In genomic region chr10:24242562-24242961, GRCh38 we compare ENCODE assay signal across 22 cellular contexts. TPM values are rescaled to one million over a fixed set of nuclear protein-coding genes. Genes with fewer than 3 reads are reported as not detected.
"Had no signal": no experiment of that assay in that cellular context is flagged by ENCODE, and none has a peak within 500 bp of the region (broad histone marks: within the 10 kb centered on the region; RNA-seq: fewer than 3 reads in every experiment).

No MANE protein-coding gene starts in this region.

- DNase-seq: activated CD4-positive, alpha-beta memory T cell treated with anti-CD3 and anti-CD28 coated beads, Interleukin-2, amount 10 ng/mL, durations not matched to agents 7 days and 5 days; activated CD4-positive, alpha-beta T cell treated with anti-CD3 and anti-CD28 coated beads, Interleukin-2, amount 10 ng/mL, durations not matched to agents 24 days and 14 days; activated gamma-delta T cell treated with Interleukin-2 at 50 U/mL for 16 hours; cortex of kidney; erythroblast; foreskin melanocyte; glutamatergic neuron; immature natural killer cell; kidney glomerular epithelial cell; left lung; naive thymus-derived CD8-positive, alpha-beta T cell; spleen; stimulated activated CD4-positive, alpha-beta T cell treated with anti-CD3 and anti-CD28 coated beads, Interleukin-4, amount 100 ng/mL, for 1 hour; stimulated activated naive CD4-positive, alpha-beta T cell; T-helper 17 cell; testis; upper lobe of left lung had no signal

- H3K36me3 Mint-ChIP-seq: activated naive CD4-positive, alpha-beta T cell treated with anti-CD3 and anti-CD28 coated beads, Interleukin-2, amount 50 U/mL, for 24 hours; immature natural killer cell; naive thymus-derived CD8-positive, alpha-beta T cell had no signal

- ATAC-seq: left lung; naive thymus-derived CD8-positive, alpha-beta T cell; T-helper 17 cell had no signal

- H3K4me1 ChIP-seq: prostate gland, spleen had no signal

- H3K27me3 ChIP-seq: ascending aorta, hepatocyte, left lung, testis, upper lobe of left lung had no signal

- H3K27ac ChIP-seq: hepatocyte, left lung, spleen had no signal

- H3K4me3 Mint-ChIP-seq: activated CD4-positive, alpha-beta memory T cell treated with anti-CD3 and anti-CD28 coated beads, Interleukin-2, amount 10 ng/mL, durations not matched to agents 7 days and 5 days; activated CD4-positive, alpha-beta T cell treated with anti-CD3 and anti-CD28 coated beads, Interleukin-2, amount 10 ng/mL, durations not matched to agents 24 days and 14 days; activated naive CD4-positive, alpha-beta T cell treated with anti-CD3 and anti-CD28 coated beads, Interleukin-2, amount 50 U/mL, for 24 hours; immature natural killer cell; naive thymus-derived CD8-positive, alpha-beta T cell; T-helper 17 cell had no signal

- H3K9me3 ChIP-seq: ascending aorta, left lung, prostate gland, spleen, testis, upper lobe of left lung had no signal

- H3K4me1 Mint-ChIP-seq: activated CD4-positive, alpha-beta memory T cell treated with anti-CD3 and anti-CD28 coated beads, Interleukin-2, amount 10 ng/mL, durations not matched to agents 7 days and 5 days; activated CD4-positive, alpha-beta T cell treated with anti-CD3 and anti-CD28 coated beads, Interleukin-2, amount 10 ng/mL, durations not matched to agents 24 days and 14 days; activated naive CD4-positive, alpha-beta T cell treated with anti-CD3 and anti-CD28 coated beads, Interleukin-2, amount 50 U/mL, for 24 hours; immature natural killer cell; naive thymus-derived CD8-positive, alpha-beta T cell; T-helper 17 cell had no signal

- H3K9me3 Mint-ChIP-seq: activated CD4-positive, alpha-beta memory T cell treated with anti-CD3 and anti-CD28 coated beads, Interleukin-2, amount 10 ng/mL, durations not matched to agents 7 days and 5 days; activated CD4-positive, alpha-beta T cell treated with anti-CD3 and anti-CD28 coated beads, Interleukin-2, amount 10 ng/mL, durations not matched to agents 24 days and 14 days; activated naive CD4-positive, alpha-beta T cell treated with anti-CD3 and anti-CD28 coated beads, Interleukin-2, amount 50 U/mL, for 24 hours had no signal

- H2AFZ ChIP-seq: hepatocyte had no signal

- H3K27ac Mint-ChIP-seq: activated CD4-positive, alpha-beta memory T cell treated with anti-CD3 and anti-CD28 coated beads, Interleukin-2, amount 10 ng/mL, durations not matched to agents 7 days and 5 days; activated CD4-positive, alpha-beta T cell treated with anti-CD3 and anti-CD28 coated beads, Interleukin-2, amount 10 ng/mL, durations not matched to agents 24 days and 14 days; activated naive CD4-positive, alpha-beta T cell treated with anti-CD3 and anti-CD28 coated beads, Interleukin-2, amount 50 U/mL, for 24 hours; immature natural killer cell; naive thymus-derived CD8-positive, alpha-beta T cell; T-helper 17 cell had no signal

- H3K36me3 ChIP-seq: ascending aorta, left lung, prostate gland, spleen, upper lobe of left lung had no signal

- H3K4me3 ChIP-seq: ascending aorta, hepatocyte, left lung, lung, prostate gland, spleen, testis, upper lobe of left lung had no signal

RNA-seq across cellular contexts. Expression of gene KIAA1217, which starts 33.6 kb away (rescaled TPM):
- total RNA-seq: naive thymus-derived CD8-positive, alpha-beta T cell had no signal
- polyA plus RNA-seq: immature natural killer cell; naive thymus-derived CD8-positive, alpha-beta T cell had no signal
